ENCODE assay signal across 1 cellular context in the genomic region with DNA sequence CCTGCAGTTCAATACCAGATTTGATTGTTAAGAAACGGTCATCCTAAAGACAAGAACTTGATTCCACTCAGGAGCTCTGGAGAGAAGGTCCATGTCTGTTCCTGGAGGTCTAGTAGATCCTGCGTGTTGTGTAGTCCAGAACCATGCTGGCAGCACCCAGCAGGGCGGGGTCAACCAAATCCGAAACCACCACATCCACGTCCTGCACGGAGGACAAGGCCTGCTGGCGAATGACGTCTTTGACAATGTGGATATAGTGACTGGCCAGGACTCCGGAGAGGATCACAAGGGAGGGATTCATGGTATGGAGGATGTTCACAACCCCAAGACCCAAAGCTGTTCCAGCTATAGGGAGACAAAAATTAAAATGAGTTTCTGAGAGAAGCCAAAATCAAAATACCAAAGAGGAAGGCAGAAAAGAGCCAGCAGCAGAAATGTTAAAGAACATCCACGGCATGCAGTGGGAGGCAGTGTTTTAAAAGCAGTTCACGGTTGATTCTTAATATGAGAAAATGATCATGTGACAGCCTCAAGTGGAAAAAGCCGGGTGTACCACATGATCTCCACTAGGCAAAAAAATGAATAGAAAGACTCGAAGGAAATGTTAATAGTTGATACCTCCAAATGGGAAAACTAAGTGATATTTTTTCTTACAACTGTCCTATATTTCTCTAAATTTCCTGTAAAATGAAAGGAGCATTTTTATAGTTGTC.
TF ChIP-seq lines count a peak whose summit lies in the region.

No MANE protein-coding gene starts in this region.

TF ChIP-seq in HepG2, 621 proteins besides CTCF, POLR2A, EP300 and RAD21:
- TF ChIP-seq ZNF7 (CRISPR knock-in tag; IDR thresholded peaks at IDR 0.05) (no peak), THAP11 (CRISPR knock-in tag; IDR thresholded peaks at IDR 0.05) (no peak), ZNF841 (CRISPR knock-in tag; IDR thresholded peaks at IDR 0.05; ENCODE audit: borderline replicate concordance) (no peak), ZNF382 (CRISPR knock-in tag; IDR thresholded peaks at IDR 0.05; ENCODE audit: borderline replicate concordance) (no peak), KDM1A (CRISPR knock-in tag; IDR thresholded peaks at IDR 0.05) (no peak), SRSF9 (IDR thresholded peaks at IDR 0.05; ENCODE audit: borderline replicate concordance, insufficient read depth, low read depth, low read length, poor library complexity, severe bottlenecking) (no peak), TRIM24 (CRISPR knock-in tag; IDR thresholded peaks at IDR 0.05) (no peak), RAD51 (IDR thresholded peaks at IDR 0.05; ENCODE audit: borderline replicate concordance) (no peak), FIP1L1 (IDR thresholded peaks at IDR 0.05; ENCODE audit: borderline replicate concordance, insufficient read depth, low read depth, low read length) (no peak), ZNF83 (CRISPR knock-in tag; IDR thresholded peaks at IDR 0.05; ENCODE audit: borderline replicate concordance) (no peak), RFX1 (IDR thresholded peaks at IDR 0.05) (no peak), ZBTB38 (CRISPR knock-in tag; IDR thresholded peaks at IDR 0.05) (no peak), ZNF558 (CRISPR knock-in tag; IDR thresholded peaks at IDR 0.05; ENCODE audit: borderline replicate concordance) (no peak), DNMT3B (CRISPR knock-in tag; conservative IDR thresholded peaks at IDR 0.05) (no peak), GLI4 (CRISPR knock-in tag; IDR thresholded peaks at IDR 0.05; ENCODE audit: borderline replicate concordance) (no peak), ZFP82 (CRISPR knock-in tag; IDR thresholded peaks at IDR 0.05; ENCODE audit: borderline replicate concordance) (no peak)
- TF ChIP-seq, protein P1, sequence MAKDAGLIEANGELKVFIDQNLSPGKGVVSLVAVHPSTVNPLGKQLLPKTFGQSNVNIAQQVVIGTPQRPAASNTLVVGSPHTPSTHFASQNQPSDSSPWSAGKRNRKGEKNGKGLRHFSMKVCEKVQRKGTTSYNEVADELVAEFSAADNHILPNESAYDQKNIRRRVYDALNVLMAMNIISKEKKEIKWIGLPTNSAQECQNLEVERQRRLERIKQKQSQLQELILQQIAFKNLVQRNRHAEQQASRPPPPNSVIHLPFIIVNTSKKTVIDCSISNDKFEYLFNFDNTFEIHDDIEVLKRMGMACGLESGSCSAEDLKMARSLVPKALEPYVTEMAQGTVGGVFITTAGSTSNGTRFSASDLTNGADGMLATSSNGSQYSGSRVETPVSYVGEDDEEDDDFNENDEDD (CRISPR knock-in tag; IDR thresholded peaks at IDR 0.05; ENCODE audit: borderline replicate concordance), result no peak
- TF ChIP-seq, protein P2, sequence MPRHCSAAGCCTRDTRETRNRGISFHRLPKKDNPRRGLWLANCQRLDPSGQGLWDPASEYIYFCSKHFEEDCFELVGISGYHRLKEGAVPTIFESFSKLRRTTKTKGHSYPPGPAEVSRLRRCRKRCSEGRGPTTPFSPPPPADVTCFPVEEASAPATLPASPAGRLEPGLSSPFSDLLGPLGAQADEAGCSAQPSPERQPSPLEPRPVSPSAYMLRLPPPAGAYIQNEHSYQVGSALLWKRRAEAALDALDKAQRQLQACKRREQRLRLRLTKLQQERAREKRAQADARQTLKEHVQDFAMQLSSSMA (CRISPR knock-in tag; IDR thresholded peaks at IDR 0.05), result no peak
